ENCODE assay signal across 8 cellular contexts in the genomic region with DNA sequence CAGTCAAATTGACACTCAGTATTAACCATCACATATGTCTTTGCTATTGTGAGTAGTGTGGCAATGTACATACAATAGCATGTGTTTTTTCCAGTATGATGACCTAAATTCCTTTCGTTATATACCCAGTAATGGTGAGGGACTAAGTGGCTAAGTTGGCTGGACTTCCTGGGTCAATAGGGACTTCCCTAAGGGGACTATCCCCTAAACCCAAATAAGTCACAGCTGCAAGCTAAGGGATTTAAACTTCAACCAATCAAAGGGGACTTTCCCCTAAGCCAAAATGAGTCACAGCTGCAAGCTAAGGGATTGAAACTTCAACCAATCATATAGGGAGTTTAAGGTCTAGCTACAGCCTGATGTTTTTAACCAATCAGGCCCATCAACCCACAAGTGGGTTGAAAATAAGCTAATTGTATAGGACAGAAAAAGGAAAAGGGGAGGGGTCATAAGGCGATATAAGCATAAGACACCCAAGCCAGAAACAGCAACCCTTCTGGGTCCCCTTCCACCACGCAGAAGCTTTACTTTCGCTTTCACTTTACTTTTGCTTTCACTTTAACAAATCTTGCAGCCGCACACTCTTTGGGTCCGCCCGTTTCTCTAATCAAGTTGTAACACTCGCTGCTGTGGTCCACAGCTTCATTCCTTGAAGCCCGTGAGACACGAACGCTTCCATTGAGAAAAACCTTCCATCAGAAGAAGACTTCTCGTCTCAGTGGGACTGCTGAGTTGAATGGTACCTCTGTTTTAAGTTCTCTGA.
DNase-seq lines count a peak whose midpoint lies in the region; ATAC-seq and TF ChIP-seq lines count a peak whose summit lies in the region.

No MANE protein-coding gene starts in this region.

- H3K27me3 ChIP-seq in SU-DHL-6 (ENCODE audit: low read length), result no peaks in the 10 kb centered on the region
- no peaks in the 10 kb centered on the region for H3K27me3 ChIP-seq in left lung

- ATAC-seq in GM21381 (IDR thresholded peaks at IDR 0.05; ENCODE audit: unreplicated experiment) (peak; percentile 90), left lung (peak; percentile 81)

- H3K27me3 Mint-ChIP-seq in activated naive CD8-positive, alpha-beta T cell treated with anti-CD3 and anti-CD28 coated beads for 36 hours, result no peaks in the 10 kb centered on the region

- peak overlapping the region; percentile 72 for H2AFZ ChIP-seq in SU-DHL-6 (ENCODE audit: low read depth, low read length, severe bottlenecking)

- peak overlapping the region; percentile 47 for H3K4me3 ChIP-seq in SU-DHL-6 (ENCODE audit: insufficient read depth, low read length, poor library complexity, severe bottlenecking)
- peak overlapping the region; percentile 21 to 39 for H3K4me3 ChIP-seq in left lung

- peaks cover 36% of the 10 kb centered on the region for H3K4me1 Mint-ChIP-seq in activated naive CD8-positive, alpha-beta T cell treated with anti-CD3 and anti-CD28 coated beads for 36 hours

- no peak overlapping the region for H3K9ac ChIP-seq in SU-DHL-6 (ENCODE audit: low read length)

- peak overlapping the region; percentile 87 for H3K4me3 Mint-ChIP-seq in activated naive CD8-positive, alpha-beta T cell treated with anti-CD3 and anti-CD28 coated beads for 36 hours

- H3K4me2 ChIP-seq in SU-DHL-6 (ENCODE audit: low read depth, low read length, poor library complexity, severe bottlenecking), result peak overlapping the region; percentile 63

- TF ChIP-seq CTCF in SU-DHL-6 (IDR thresholded peaks at IDR 0.05; ENCODE audit: insufficient read depth, low read length, poor library complexity, severe bottlenecking), result no peak
- no peak for TF ChIP-seq CTCF in left lung (IDR thresholded peaks at IDR 0.05)

- H3K9me2 ChIP-seq in SU-DHL-6 (replicated peaks; ENCODE audit: insufficient read depth, low read length), result no peaks in the 10 kb centered on the region

- no peaks in the 10 kb centered on the region for H3K79me2 ChIP-seq in SU-DHL-6 (ENCODE audit: insufficient read depth, low read length)

- peak overlapping the region; percentile 90 for H3K27ac Mint-ChIP-seq in activated naive CD8-positive, alpha-beta T cell treated with anti-CD3 and anti-CD28 coated beads for 36 hours

- DNase-seq in DMS79 treated with DMSO at 0.1 percent for 48 hours (lab: John Stamatoyannopoulos, UW), result peak; percentile 87
- DNase-seq in HT-29 (ENCODE audit: low spot score), result peak; percentile 28
- peak; percentile 37 for DNase-seq in activated naive CD8-positive, alpha-beta T cell treated with anti-CD3 and anti-CD28 coated beads for 36 hours
- DNase-seq in left lung, result peak in 1 of 2 donors; percentile 37
- DNase-seq in stimulated activated CD8-positive, alpha-beta memory T cell treated with anti-CD3 and anti-CD28 coated beads, Interleukin-4, amount 100 ng/mL, for 1 hour (ENCODE audit: low read depth in 2 of 2, low spot score in 1 of 2), result peak; percentile 10 to 17
- DNase-seq in islet precursor cell, result no peak

- H3K9me3 Mint-ChIP-seq in activated naive CD8-positive, alpha-beta T cell treated with anti-CD3 and anti-CD28 coated beads for 36 hours, result peaks cover 17% of the 10 kb centered on the region

- peaks cover 0 to 7% of the 10 kb centered on the region in 2 donors for H3K4me1 ChIP-seq in left lung

- no peaks in the 10 kb centered on the region for H3F3A ChIP-seq in SU-DHL-6 (ENCODE audit: insufficient read depth)

- H3K36me3 ChIP-seq in SU-DHL-6 (ENCODE audit: low read length) (no peaks in the 10 kb centered on the region), left lung (no peaks in the 10 kb centered on the region)

- H3K9me3 ChIP-seq in SU-DHL-6 (ENCODE audit: insufficient read depth, low read length) (no peaks in the 10 kb centered on the region), left lung (peaks cover 0 to 12% of the 10 kb centered on the region in 2 donors)

- no peaks in the 10 kb centered on the region for H4K20me1 ChIP-seq in SU-DHL-6 (ENCODE audit: low read depth, low read length)

- H3K27ac ChIP-seq in SU-DHL-6 (ENCODE audit: low read depth, low read length), result no peak overlapping the region
- peak overlapping the region; percentile 30 to 64 for H3K27ac ChIP-seq in left lung

- H3K36me3 Mint-ChIP-seq in activated naive CD8-positive, alpha-beta T cell treated with anti-CD3 and anti-CD28 coated beads for 36 hours, result peaks cover 21% of the 10 kb centered on the region

- intact Hi-C loops in left lung (cut with DNase I), result no loop called here
